ENCODE assay signal across 26 cellular contexts in the genomic region with DNA sequence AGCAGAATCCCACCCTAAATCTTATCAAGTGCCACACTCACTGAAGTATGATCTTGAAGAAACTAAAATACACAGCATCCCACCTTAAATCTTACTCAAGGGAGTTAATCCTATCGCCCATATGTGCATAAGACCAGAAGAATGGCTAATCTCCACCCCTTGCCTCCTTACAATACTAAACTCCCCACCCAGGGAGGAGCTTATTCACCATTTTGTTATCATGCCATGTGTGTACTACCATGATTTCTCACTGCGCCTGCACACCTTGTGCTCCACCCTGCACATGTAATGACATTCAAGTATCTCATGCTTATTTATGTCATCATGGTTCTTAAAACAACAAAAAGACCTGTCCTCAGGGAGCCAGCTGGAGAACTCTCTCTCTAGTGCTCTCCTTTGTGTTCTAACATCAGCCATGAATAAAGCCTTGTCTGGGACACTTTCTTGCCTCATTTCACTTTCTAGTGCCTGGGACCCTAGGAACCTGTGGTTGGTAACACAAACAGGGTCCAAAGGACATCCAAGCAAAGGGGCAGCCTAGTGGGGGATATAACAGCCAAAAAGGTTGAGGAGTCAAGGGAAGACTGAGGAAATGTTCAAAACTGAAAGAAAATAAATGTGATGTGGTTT.
"Had no signal": no experiment of that assay in that cellular context is flagged by ENCODE, and none has a peak within 500 bp of the region (broad histone marks: within the 10 kb centered on the region; RNA-seq: fewer than 3 reads in every experiment).

No MANE protein-coding gene starts in this region.

- ATAC-seq: esophagus mucosa; gastrocnemius medialis; left lobe of liver; natural killer cell treated with Interleukin-12 subunit alpha and Interleukin-12 subunit beta and Interleukin-15 and Interleukin-18, amount 100 ng/mL, for 72 hours; sciatic nerve; stimulated activated memory B cell treated with anti-CD40 and anti-IgM and Interleukin-4, amounts not matched to agents 10 μg/mL and 1 μg/mL and 100 μg/mL, for 72 hours; stimulated activated naive CD8-positive, alpha-beta T cell treated with anti-CD3 and anti-CD28 coated beads, Interleukin-15, Interleukin-2, amounts not matched to agents 100 U/mL and 50 U/mL, for 24 hours had no signal

- DNase-seq: colonic mucosa; effector CD8-positive, alpha-beta T cell; endodermal cell; foreskin fibroblast; gastrocnemius medialis; head of caudate nucleus; mesenchymal stem cell; mucosa of descending colon; naive B cell; stimulated activated CD4-positive, alpha-beta T cell treated with anti-CD3 and anti-CD28 coated beads, Interleukin-4, amount 100 ng/mL, for 4 hours; stimulated activated naive CD8-positive, alpha-beta T cell treated with anti-CD3 and anti-CD28 coated beads, Interleukin-15, Interleukin-2, amounts not matched to agents 100 U/mL and 50 U/mL, for 24 hours; transverse colon had no signal

- H3K9me3 Mint-ChIP-seq: dendritic cell treated with granulocyte-macrophage colony-stimulating factor and Interleukin-4, amounts not matched to agents 40 ng/mL and 50 ng/mL, for 4 days; endodermal cell; naive B cell; natural killer cell treated with Interleukin-12 subunit alpha and Interleukin-12 subunit beta and Interleukin-15 and Interleukin-18, amount 100 ng/mL, for 72 hours; neural progenitor cell; stimulated activated memory B cell treated with anti-CD40 and anti-IgM and Interleukin-4, amounts not matched to agents 10 μg/mL and 1 μg/mL and 100 μg/mL, for 72 hours had no signal

- H3K36me3 ChIP-seq: colonic mucosa, neural progenitor cell, vagina had no signal

- H2AFZ ChIP-seq: neural progenitor cell, parathyroid adenoma had no signal

- H3K27me3 Mint-ChIP-seq: dendritic cell treated with granulocyte-macrophage colony-stimulating factor and Interleukin-4, amounts not matched to agents 40 ng/mL and 50 ng/mL, for 4 days; naive B cell; natural killer cell treated with Interleukin-12 subunit alpha and Interleukin-12 subunit beta and Interleukin-15 and Interleukin-18, amount 100 ng/mL, for 72 hours; progenitor cell of endocrine pancreas; stimulated activated memory B cell treated with anti-CD40 and anti-IgM and Interleukin-4, amounts not matched to agents 10 μg/mL and 1 μg/mL and 100 μg/mL, for 72 hours had no signal

- H3K4me1 ChIP-seq: colonic mucosa, neural progenitor cell, parathyroid adenoma, vagina had no signal

- H3K9me3 ChIP-seq: colonic mucosa, gastrocnemius medialis, mucosa of descending colon, thoracic aorta, transverse colon, vagina had no signal

- H3K27ac ChIP-seq: colonic mucosa, epithelial cell of prostate, gastrocnemius medialis, neural progenitor cell, parathyroid adenoma, thoracic aorta, transverse colon, vagina had no signal

- H3K4me2 ChIP-seq: neural progenitor cell had no signal

- H3K27ac Mint-ChIP-seq: dendritic cell treated with granulocyte-macrophage colony-stimulating factor and Interleukin-4, amounts not matched to agents 40 ng/mL and 50 ng/mL, for 4 days; endodermal cell; mesothelial cell of epicardium; natural killer cell treated with Interleukin-12 subunit alpha and Interleukin-12 subunit beta and Interleukin-15 and Interleukin-18, amount 100 ng/mL, for 72 hours; neural progenitor cell; progenitor cell of endocrine pancreas; stimulated activated memory B cell treated with anti-CD40 and anti-IgM and Interleukin-4, amounts not matched to agents 10 μg/mL and 1 μg/mL and 100 μg/mL, for 72 hours had no signal

- H3K4me3 Mint-ChIP-seq: dendritic cell treated with granulocyte-macrophage colony-stimulating factor and Interleukin-4, amounts not matched to agents 40 ng/mL and 50 ng/mL, for 4 days; endodermal cell; mesothelial cell of epicardium; naive B cell; natural killer cell treated with Interleukin-12 subunit alpha and Interleukin-12 subunit beta and Interleukin-15 and Interleukin-18, amount 100 ng/mL, for 72 hours; neural progenitor cell; stimulated activated memory B cell treated with anti-CD40 and anti-IgM and Interleukin-4, amounts not matched to agents 10 μg/mL and 1 μg/mL and 100 μg/mL, for 72 hours had no signal

- H3K27me3 ChIP-seq: colonic mucosa, gastrocnemius medialis, neural progenitor cell, transverse colon, vagina had no signal

- H3K36me3 Mint-ChIP-seq: natural killer cell treated with Interleukin-12 subunit alpha and Interleukin-12 subunit beta and Interleukin-15 and Interleukin-18, amount 100 ng/mL, for 72 hours had no signal

- H3K4me3 ChIP-seq: colonic mucosa, gastrocnemius medialis, lung, mucosa of descending colon, neural progenitor cell, thoracic aorta, transverse colon, vagina had no signal

- H3K9ac ChIP-seq: neural progenitor cell, parathyroid adenoma had no signal
